Comparison of ENCODE assay signal across 12 cellular contexts in the genomic region with DNA sequence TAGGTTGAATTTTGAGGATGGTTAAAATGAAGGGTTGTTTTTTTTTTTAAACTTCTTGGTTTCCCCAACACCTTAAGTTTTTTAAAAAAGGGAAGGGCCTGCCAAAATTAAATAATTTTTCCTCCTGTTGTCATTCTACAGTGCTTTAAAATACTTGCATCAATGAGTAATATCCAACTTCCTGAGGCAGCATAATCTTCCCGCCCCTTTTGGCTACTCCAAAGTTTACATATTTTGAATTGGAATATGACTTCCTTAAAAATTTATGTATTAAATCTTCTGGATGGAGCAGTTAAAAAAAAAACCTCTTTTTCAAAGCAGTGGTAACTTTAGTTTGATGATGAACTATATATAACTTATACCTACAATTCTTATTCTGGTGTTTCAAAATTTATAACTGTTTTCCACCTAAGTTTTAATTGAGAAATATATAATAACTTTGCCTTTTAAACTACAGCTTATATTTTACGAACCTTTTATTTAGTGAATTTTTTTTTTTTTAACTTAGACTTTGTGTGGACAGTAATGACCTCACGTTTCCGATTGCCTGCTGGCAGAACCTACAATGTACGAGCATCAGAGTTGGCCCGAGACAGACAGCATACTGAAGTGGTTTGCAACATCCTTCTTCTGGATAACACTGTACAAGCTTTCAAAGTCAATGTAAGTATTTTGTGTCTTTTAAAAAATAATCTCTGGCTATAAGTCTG. TPM values are rescaled to one million over a fixed set of nuclear protein-coding genes. Genes with fewer than 3 reads are reported as not detected.
DNase-seq lines count a peak whose midpoint lies in the region; ATAC-seq, FAIRE-seq and TF ChIP-seq lines count a peak whose summit lies in the region.
"Had no signal": no experiment of that assay in that cellular context is flagged by ENCODE, and none has a peak within 500 bp of the region (broad histone marks: within the 10 kb centered on the region; RNA-seq: fewer than 3 reads in every experiment).

No MANE protein-coding gene starts in this region.

- H3K27ac ChIP-seq in HepG2 (ENCODE audit: extremely low read length, insufficient read depth, low read length), result no peak overlapping the region
- H3K27ac ChIP-seq: cardiac muscle cell, tibial nerve had no signal

- TF ChIP-seq CTCF in AG10803 (conservative IDR thresholded peaks at IDR 0.05; ENCODE audit: low read length), result no peak
- TF ChIP-seq CTCF in LNCaP clone FGC (IDR thresholded peaks at IDR 0.05; ENCODE audit: control insufficient read depth, extremely low read depth, insufficient read depth), result no peak
- no peak for TF ChIP-seq CTCF in bronchial epithelial cell (IDR thresholded peaks at IDR 0.05; ENCODE audit: insufficient read depth, low read length, severe bottlenecking)
- TF ChIP-seq CTCF in HepG2 (CRISPR knock-in tag; IDR thresholded peaks at IDR 0.05), result no peak

- no peak overlapping the region for H3K4me3 ChIP-seq in AG10803 (ENCODE audit: low read length)
- H3K4me3 ChIP-seq in LNCaP clone FGC (ENCODE audit: low read depth, low read length), result no peak overlapping the region
- no peak overlapping the region for H3K4me3 ChIP-seq in bronchial epithelial cell (ENCODE audit: low read depth, low read length)
- no peak overlapping the region for H3K4me3 ChIP-seq in HepG2 (replicated peaks in 1 of 3; ENCODE audit: insufficient read depth in 1 of 3, low read depth in 2 of 3, low read length in 3 of 3)
- H3K4me3 ChIP-seq: cardiac muscle cell, tibial nerve had no signal

- ATAC-seq in HepG2, result no peak
- no peak for ATAC-seq in GM18870 (IDR thresholded peaks at IDR 0.05; ENCODE audit: unreplicated experiment)

- POLR2A ChIA-PET in HepG2 (lab: Yijun Ruan, JAX), result no interaction called here

- peaks cover 12% of the 10 kb centered on the region; the same call in 1 of the 2 replicates for H4K20me1 ChIP-seq in HepG2 (ENCODE audit: insufficient read depth, low read length)

- intact Hi-C loops in HepG2 (cut with micrococcal nuclease; ENCODE audit: unreplicated experiment), result loop anchor here (5.0 kb wide), 1 partner anchor 47 kb away; no protein-coding TSS in a partner anchor

- H3K27me3 ChIP-seq in bronchial epithelial cell (ENCODE audit: control insufficient read depth, insufficient read depth, low read length) (no peaks in the 10 kb centered on the region), HepG2 (ENCODE audit: control insufficient read depth in 1 of 2, insufficient read depth in 2 of 2, low read length in 2 of 2) (no peaks in the 10 kb centered on the region; a peak in 1 of 5 replicates)
- H3K27me3 ChIP-seq: cardiac muscle cell, tibial nerve had no signal

- H3K36me3 ChIP-seq in bronchial epithelial cell (ENCODE audit: control insufficient read depth, insufficient read depth, low read length) (no peaks in the 10 kb centered on the region), HepG2 (replicated peaks in 1 of 2; ENCODE audit: control insufficient read depth in 1 of 2, insufficient read depth in 2 of 2, low read length in 2 of 2) (peaks cover 0 to 11% of the 10 kb centered on the region in 2 experiments; a peak in 3 of 5 replicates)
- H3K36me3 ChIP-seq: cardiac muscle cell had no signal

- in situ Hi-C loops in HepG2 (cut with HindIII; ENCODE audit: extremely low pct_ligation_motif_present, low pct_unique_long_range_greater_than_20kb), result loop anchor here (5.0 kb wide), 1 partner anchor 52 kb away; a partner anchor contains a TSS

- no peak for TF ChIP-seq RAD21 in HepG2 (CRISPR knock-in tag; IDR thresholded peaks at IDR 0.05)

- BruUV-seq in HepG2 (replicated peaks; lab: Mats Ljungman, UMichigan), result no TSS peak

- no peaks in the 10 kb centered on the region for H3K9me3 ChIP-seq in HepG2 (ENCODE audit: low read length)
- H3K9me3 ChIP-seq: tibial nerve had no signal

- DNase-seq in AG10803 (ENCODE audit: low read depth) (peak; percentile 83), LNCaP clone FGC (ENCODE audit: low read depth) (peak; percentile 52), bronchial epithelial cell (ENCODE audit: low read depth) (peak; percentile 49), HepG2 (ENCODE audit: low spot score) (no peak), DMS79 (lab: John Stamatoyannopoulos, UW) (no peak), T-helper 2 cell (no peak)
- DNase-seq in activated CD4-positive, alpha-beta T cell treated with anti-CD3 and anti-CD28 coated beads, Interleukin-2, amount 50 U/mL, for 4 hours, result no peak
- DNase-seq: NCI-H1436 treated with DMSO at 0.1 percent for 48 hours had no signal

- WGBS in HepG2 (ENCODE audit: low lambda C conversion rate), result 93% methylated on average over 6 of the region's 6 CpGs

- no peak for FAIRE-seq in bronchial epithelial cell (lab: Jason Lieb, UNC)
- FAIRE-seq in HepG2 (lab: Jason Lieb, UNC), result no peak
- FAIRE-seq: H54 had no signal

- no peak overlapping the region for H3K4me2 ChIP-seq in HepG2 (ENCODE audit: low read depth, low read length)

- H3K9ac ChIP-seq in HepG2 (ENCODE audit: insufficient read depth, low read depth, low read length), result no peak overlapping the region

- H3K79me2 ChIP-seq in HepG2 (ENCODE audit: insufficient read depth, low read length), result peaks cover 3% of the 10 kb centered on the region

- CTCF ChIA-PET in HepG2 (lab: Yijun Ruan, JAX; ENCODE audit: low intra/inter-chr PET ratio, low total read pairs), result no interaction called here

- TF ChIP-seq POLR2A in HepG2 (IDR thresholded peaks at IDR 0.05; ENCODE audit: insufficient read depth in 1 of 2, low read depth in 2 of 2, low read length in 2 of 2), result no peak

- TF ChIP-seq EP300 in HepG2 (IDR thresholded peaks at IDR 0.05; ENCODE audit: low read depth in 2 of 2, low read length in 2 of 2), result no peak
- no peak for TF ChIP-seq EP300 in HepG2 (CRISPR knock-in tag; IDR thresholded peaks at IDR 0.05; ENCODE audit: borderline replicate concordance)

- peaks cover 17% of the 10 kb centered on the region for H3K4me1 ChIP-seq in HepG2 (ENCODE audit: insufficient read depth, low read length)

- no peak overlapping the region for H2AFZ ChIP-seq in HepG2 (ENCODE audit: low read length)

TF ChIP-seq in HepG2, 621 proteins besides CTCF, POLR2A, EP300 and RAD21:
- no peak for TF ChIP-seq HNRNPUL1 (IDR thresholded peaks at IDR 0.05; ENCODE audit: low read depth, low read length)
- TF ChIP-seq, protein P1, sequence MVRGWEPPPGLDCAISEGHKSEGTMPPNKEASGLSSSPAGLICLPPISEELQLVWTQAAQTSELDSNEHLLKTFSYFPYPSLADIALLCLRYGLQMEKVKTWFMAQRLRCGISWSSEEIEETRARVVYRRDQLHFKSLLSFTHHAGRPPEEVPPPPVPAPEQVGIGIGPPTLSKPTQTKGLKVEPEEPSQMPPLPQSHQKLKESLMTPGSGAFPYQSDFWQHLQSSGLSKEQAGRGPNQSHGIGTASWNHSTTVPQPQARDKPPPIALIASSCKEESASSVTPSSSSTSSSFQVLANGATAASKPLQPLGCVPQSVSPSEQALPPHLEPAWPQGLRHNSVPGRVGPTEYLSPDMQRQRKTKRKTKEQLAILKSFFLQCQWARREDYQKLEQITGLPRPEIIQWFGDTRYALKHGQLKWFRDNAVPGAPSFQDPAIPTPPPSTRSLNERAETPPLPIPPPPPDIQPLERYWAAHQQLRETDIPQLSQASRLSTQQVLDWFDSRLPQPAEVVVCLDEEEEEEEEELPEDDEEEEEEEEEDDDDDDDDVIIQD (CRISPR knock-in tag; IDR thresholded peaks at IDR 0.05; ENCODE audit: low read depth), result 0 out of 2 replicates have a peak, but pooled peaks have one; percentile 2

RNA-seq across cellular contexts. Expression of a gene that starts 49.8 kb away (rescaled TPM):
- total RNA-seq in bronchial epithelial cell (20.5 and 34.2 TPM in 2 replicates), HepG2 (2016; rRNA removed; fragmentation: Illumina TruSeq; extraction: Trizol) (34.6 and 40.4 TPM in 2 replicates)
- total RNA-seq in HepG2 (2016; cell fraction: cytosol; rRNA removed; fragmentation: Illumina TruSeq; extraction: Trizol; ENCODE audit: low read depth), result 42.5 and 43.6 TPM in 2 replicates
- 38.0 and 42.0 TPM in 2 replicates for total RNA-seq in HepG2 (2016; cell fraction: insoluble cytoplasmic fraction; rRNA removed; fragmentation: Illumina TruSeq; extraction: Trizol)
- 38.5 and 42.3 TPM in 2 replicates for total RNA-seq in HepG2 (2016; cell fraction: membrane; rRNA removed; fragmentation: Illumina TruSeq; extraction: Trizol)
- 46.5 and 59.3 TPM in 2 replicates for total RNA-seq in HepG2 (2016; cell fraction: nucleus; rRNA removed; fragmentation: Illumina TruSeq; extraction: Trizol)
- 20.3 and 21.7 TPM in 2 replicates for polyA plus RNA-seq in HepG2 (2011; rRNA removed)
- 5.8 and 7.6 TPM in 2 replicates for polyA plus RNA-seq in HepG2 (2011; cell fraction: cytosol; rRNA removed)
- 21.9 and 22.6 TPM in 2 replicates for polyA plus RNA-seq in HepG2 (2011; cell fraction: nucleus; rRNA removed)
- 8.1 and 8.3 TPM in 2 replicates for polyA plus RNA-seq in HepG2 (2012)
- 3.4 and 4.0 TPM in 2 replicates for polyA plus RNA-seq in HepG2 (2016; cell fraction: cytosol; fragmentation: Illumina TruSeq; extraction: Trizol; ENCODE audit: low read depth)
- 16.3 and 19.3 TPM in 2 replicates for polyA plus RNA-seq in HepG2 (2016; cell fraction: insoluble cytoplasmic fraction; fragmentation: Illumina TruSeq; extraction: Trizol; ENCODE audit: low read depth)
- polyA plus RNA-seq in HepG2 (2016; cell fraction: membrane; fragmentation: Illumina TruSeq; extraction: Trizol; ENCODE audit: low read depth), result 5.1 and 9.5 TPM in 2 replicates
- 17.2 and 24.4 TPM in 2 replicates for polyA plus RNA-seq in HepG2 (2016; cell fraction: nucleus; fragmentation: Illumina TruSeq; extraction: Trizol; ENCODE audit: insufficient read depth, low read depth)
- 60.8 and 71.6 TPM in 2 replicates for polyA minus RNA-seq in HepG2 (2011; rRNA and poly(A)+ RNA removed; ENCODE audit: low replicate concordance)
- 27.8 and 28.0 TPM in 2 replicates for polyA minus RNA-seq in HepG2 (2011; cell fraction: cytosol; rRNA and poly(A)+ RNA removed)
- 139 and 141 TPM in 2 replicates for polyA minus RNA-seq in HepG2 (2011; cell fraction: nucleus; rRNA and poly(A)+ RNA removed)

Comparison
In these comparisons a context has a peak if more than half of its experiments do, and no peak if none do; other contexts are left out.
1. DNase-seq: peak in AG10803 (single experiment), LNCaP clone FGC (single experiment) and bronchial epithelial cell (single experiment); none in HepG2 (single experiment), DMS79 (single experiment), T-helper 2 cell (0 of 5) and activated CD4-positive, alpha-beta T cell treated with anti-CD3 and anti-CD28 coated beads, Interleukin-2, amount 50 U/mL, for 4 hours (0 of 2).